8 cellular contexts compared by ENCODE assay signal in genomic region chr6:108295676-108296075, GRCh38. TPM values are rescaled to one million over a fixed set of nuclear protein-coding genes. Genes with fewer than 3 reads are reported as not detected.
DNase-seq lines count a peak whose midpoint lies in the region; ATAC-seq and TF ChIP-seq lines count a peak whose summit lies in the region.

No MANE protein-coding gene starts in this region.

- WGBS in tibial nerve, 2 donors, result 60 to 61% methylated on average over 7 of the region's 7 CpGs

- H3K27ac ChIP-seq in left lung (peak overlapping the region; percentile 96 to 99), tibial nerve (peak overlapping the region in 3 of 4 donors; percentile 93 to 96 (median 96))

- POLR2A ChIA-PET in HEK293T (lab: Yijun Ruan, JAX), result interaction anchor here (0.8 to 2.1 kb wide), 10 partner anchors 8 to 196 kb away, joined by 3 to 18 read pairs (median 4); partner anchors contain the start of gene SNX3

- peak overlapping the region; percentile 99 for H3K27ac Mint-ChIP-seq in activated naive CD8-positive, alpha-beta T cell treated with anti-CD3 and anti-CD28 coated beads for 36 hours

- H3K4me3 Mint-ChIP-seq in activated T-cell treated with anti-CD3 and anti-CD28 coated beads, Interleukin-2, amount 50 U/mL, for 4 hours, result peak overlapping the region; percentile 97
- peak overlapping the region; percentile 92 for H3K4me3 Mint-ChIP-seq in activated naive CD8-positive, alpha-beta T cell treated with anti-CD3 and anti-CD28 coated beads for 36 hours

- no peaks in the 10 kb centered on the region for H3K27me3 ChIP-seq in left lung
- H3K27me3 ChIP-seq in tibial nerve, result no peaks in the 10 kb centered on the region

- no peak for TF ChIP-seq EP300 in tibial nerve (IDR thresholded peaks at IDR 0.05)

- peaks cover 5 to 15% of the 10 kb centered on the region in 2 donors for H3K4me1 ChIP-seq in left lung
- H3K4me1 ChIP-seq in tibial nerve, result peaks cover 0 to 16% (median 4%) of the 10 kb centered on the region in 4 donors

- H3K27me3 Mint-ChIP-seq in activated T-cell treated with anti-CD3 and anti-CD28 coated beads, Interleukin-2, amount 50 U/mL, for 4 hours (ENCODE audit: low read depth), result no peaks in the 10 kb centered on the region
- H3K27me3 Mint-ChIP-seq in activated naive CD8-positive, alpha-beta T cell treated with anti-CD3 and anti-CD28 coated beads for 36 hours, result no peaks in the 10 kb centered on the region

- no peaks in the 10 kb centered on the region for H3K36me3 ChIP-seq in left lung
- no peaks in the 10 kb centered on the region for H3K36me3 ChIP-seq in tibial nerve

- H3K9me3 Mint-ChIP-seq in activated T-cell treated with anti-CD3 and anti-CD28 coated beads, Interleukin-2, amount 50 U/mL, for 4 hours, result no peaks in the 10 kb centered on the region
- no peaks in the 10 kb centered on the region for H3K9me3 Mint-ChIP-seq in activated naive CD8-positive, alpha-beta T cell treated with anti-CD3 and anti-CD28 coated beads for 36 hours

- peak overlapping the region; percentile 86 to 88 for H3K4me3 ChIP-seq in left lung
- H3K4me3 ChIP-seq in tibial nerve, result peak overlapping the region; percentile 73 to 95 (median 80)

- TF ChIP-seq POLR2A in tibial nerve (IDR thresholded peaks at IDR 0.05), result no peak

- intact Hi-C loops in left lung (cut with DNase I), result no loop called here

- CTCF ChIA-PET in HEK293T (lab: Yijun Ruan, JAX), result interaction anchor here (0.6 kb wide), 1 partner anchor 529 kb away, joined by 3 read pairs; no protein-coding TSS in a partner anchor

- no peak for ATAC-seq in activated T-cell treated with anti-CD3 and anti-CD28 coated beads, Interleukin-2, amount 50 U/mL, for 4 hours
- no peak for ATAC-seq in left lung
- no peak for ATAC-seq in GM19452 (IDR thresholded peaks at IDR 0.05; ENCODE audit: unreplicated experiment)
- ATAC-seq in GM18519 (IDR thresholded peaks at IDR 0.05; ENCODE audit: low FRiP score, unreplicated experiment), result no peak

- no peak for DNase-seq in activated T-cell treated with anti-CD3 and anti-CD28 coated beads, Interleukin-2, amount 50 U/mL, for 4 hours
- DNase-seq in activated T-cell treated with anti-CD3 and anti-CD28 coated beads for 4 hours (no peak), left lung (no peak), tibial nerve (ENCODE audit: low spot score in 2 of 2) (no peak), HEK293T (ENCODE audit: extremely low spot score) (no peak)
- DNase-seq in activated naive CD8-positive, alpha-beta T cell treated with anti-CD3 and anti-CD28 coated beads for 36 hours, result no peak

- H3K4me1 Mint-ChIP-seq in activated T-cell treated with anti-CD3 and anti-CD28 coated beads, Interleukin-2, amount 50 U/mL, for 4 hours (ENCODE audit: low read depth), result peaks cover 16% of the 10 kb centered on the region
- peaks cover 15% of the 10 kb centered on the region for H3K4me1 Mint-ChIP-seq in activated naive CD8-positive, alpha-beta T cell treated with anti-CD3 and anti-CD28 coated beads for 36 hours

- H3K9me3 ChIP-seq in left lung (no peaks in the 10 kb centered on the region), tibial nerve (no peaks in the 10 kb centered on the region)

- TF ChIP-seq CTCF in left lung (IDR thresholded peaks at IDR 0.05) (no peak), tibial nerve (IDR thresholded peaks at IDR 0.05) (no peak)

- H3K36me3 Mint-ChIP-seq in activated T-cell treated with anti-CD3 and anti-CD28 coated beads, Interleukin-2, amount 50 U/mL, for 4 hours (ENCODE audit: insufficient read depth), result no peaks in the 10 kb centered on the region
- peaks cover 2% of the 10 kb centered on the region for H3K36me3 Mint-ChIP-seq in activated naive CD8-positive, alpha-beta T cell treated with anti-CD3 and anti-CD28 coated beads for 36 hours

TF ChIP-seq in HEK293T, 16 proteins besides CTCF, POLR2A, EP300 and RAD21:
- TF ChIP-seq L3MBTL2 (conservative IDR thresholded peaks at IDR 0.05), result no peak
- TF ChIP-seq HDGF (IDR thresholded peaks at IDR 0.05; ENCODE audit: borderline replicate concordance), result no peak
- no peak for TF ChIP-seq FOXK2 (IDR thresholded peaks at IDR 0.05)
- no peak for TF ChIP-seq ZNF384 (IDR thresholded peaks at IDR 0.05)
- TF ChIP-seq FOXM1 (IDR thresholded peaks at IDR 0.05; ENCODE audit: borderline replicate concordance), result no peak
- TF ChIP-seq SP1 (IDR thresholded peaks at IDR 0.05), result no peak
- TF ChIP-seq CTBP1 (IDR thresholded peaks at IDR 0.05; ENCODE audit: borderline replicate concordance), result no peak
- no peak for TF ChIP-seq FOXA1 (IDR thresholded peaks at IDR 0.05)
- no peak for TF ChIP-seq ARNT (IDR thresholded peaks at IDR 0.05)
- TF ChIP-seq BHLHE40 (IDR thresholded peaks at IDR 0.05; ENCODE audit: borderline replicate concordance), result no peak

RNA-seq across cellular contexts. Expression of gene AFG1L, which starts 0.8 kb away (rescaled TPM):
- total RNA-seq in activated T-cell treated with anti-CD3 and anti-CD28 coated beads, Interleukin-2, amount 50 U/mL, for 4 hours, result 1 to 10 TPM; 2.0 to 4.8 (median 4.0) TPM
- 1 to 10 TPM; 4.0 to 4.6 TPM for total RNA-seq in activated naive CD8-positive, alpha-beta T cell treated with anti-CD3 and anti-CD28 coated beads for 36 hours
- total RNA-seq in left lung, result 10 to 100 TPM in 1 of 2 donors, 1 to 10 TPM in 1; 9.3 to 10.2 TPM
- total RNA-seq in tibial nerve, result 1 to 10 TPM; 2.0 to 5.2 (median 4.1) TPM

RNA-seq across cellular contexts. Expression of gene SNX3, which starts 34.8 kb away (rescaled TPM):
- 10 to 100 TPM; 69.8 to 70.9 (median 70.8) TPM for total RNA-seq in activated T-cell treated with anti-CD3 and anti-CD28 coated beads, Interleukin-2, amount 50 U/mL, for 4 hours
- 10 to 100 TPM; 75.0 to 81.6 TPM for total RNA-seq in activated naive CD8-positive, alpha-beta T cell treated with anti-CD3 and anti-CD28 coated beads for 36 hours
- total RNA-seq in left lung (100 to 1,000 TPM; 196 to 214 TPM), tibial nerve (100 to 1,000 TPM; 123 to 182 (median 170) TPM)
